Comparison of ENCODE assay signal across 18 cellular contexts in genomic region chr3:52341123-52341522, GRCh38.
"Had no signal": no experiment of that assay in that cellular context is flagged by ENCODE, and none has a peak within 500 bp of the region (broad histone marks: within the 10 kb centered on the region; RNA-seq: fewer than 3 reads in every experiment).

No MANE protein-coding gene starts in this region.

- DNase-seq: activated CD4-positive, alpha-beta T cell treated with anti-CD3 and anti-CD28 coated beads, Interleukin-2, amount 50 U/mL, for 48 hours; dermis blood vessel endothelial cell; effector memory CD4-positive, alpha-beta T cell; heart right ventricle; kidney glomerular epithelial cell; naive thymus-derived CD4-positive, alpha-beta T cell; ovary; stimulated activated CD4-positive, alpha-beta T cell treated with anti-CD3 and anti-CD28 coated beads, Interleukin-4, amount 100 ng/mL, for 24 hours; stomach had no signal

- H3K4me3 ChIP-seq: esophagus muscularis mucosa, gastroesophageal sphincter, heart right ventricle, neural progenitor cell, ovary, smooth muscle cell, stomach had no signal

- ATAC-seq: gastroesophageal sphincter; heart right ventricle; naive thymus-derived CD4-positive, alpha-beta T cell; sciatic nerve; stimulated activated effector memory CD8-positive, alpha-beta T cell treated with anti-CD3 and anti-CD28 coated beads, Interleukin-12 subunit alpha, Interleukin-12 subunit beta, amount 100 ng/mL, for 72 hours had no signal

- H3K4me3 Mint-ChIP-seq: activated naive CD8-positive, alpha-beta T cell; memory B cell; naive thymus-derived CD4-positive, alpha-beta T cell; neural progenitor cell; stimulated activated effector memory CD8-positive, alpha-beta T cell treated with anti-CD3 and anti-CD28 coated beads, Interleukin-12 subunit alpha, Interleukin-12 subunit beta, amount 100 ng/mL, for 72 hours; type B pancreatic cell had no signal

- H3K9me3 Mint-ChIP-seq: memory B cell; neural progenitor cell; stimulated activated effector memory CD8-positive, alpha-beta T cell treated with anti-CD3 and anti-CD28 coated beads, Interleukin-12 subunit alpha, Interleukin-12 subunit beta, amount 100 ng/mL, for 72 hours; type B pancreatic cell had no signal

- H3K27ac Mint-ChIP-seq: activated naive CD8-positive, alpha-beta T cell; memory B cell; naive thymus-derived CD4-positive, alpha-beta T cell; neural progenitor cell; type B pancreatic cell had no signal

- H3K36me3 Mint-ChIP-seq: neural progenitor cell, type B pancreatic cell had no signal

- H3K27me3 Mint-ChIP-seq: activated naive CD8-positive, alpha-beta T cell; memory B cell; naive thymus-derived CD4-positive, alpha-beta T cell; type B pancreatic cell had no signal
